20 cellular contexts compared by ENCODE assay signal in the genomic region with DNA sequence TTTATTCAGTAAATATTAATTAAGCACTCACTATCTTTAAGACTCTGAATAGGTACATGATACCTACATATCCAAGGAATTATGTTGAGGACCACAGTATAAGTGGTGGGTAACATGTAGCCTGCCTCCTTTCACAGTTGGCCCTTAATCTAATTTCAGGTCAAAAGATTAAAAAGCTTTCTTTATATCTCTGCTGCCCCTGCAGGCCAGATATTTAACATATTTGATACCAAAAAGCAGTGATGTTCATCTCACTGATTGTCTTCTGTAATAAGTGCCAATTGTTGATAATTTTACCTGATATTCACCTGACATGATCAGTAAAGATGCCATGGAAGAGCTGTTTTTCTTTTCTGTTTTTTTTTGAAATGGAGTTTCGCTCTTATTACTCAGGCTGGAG. TPM values are rescaled to one million over a fixed set of nuclear protein-coding genes. Genes with fewer than 3 reads are reported as not detected.
DNase-seq lines count a peak whose midpoint lies in the region; ATAC-seq, FAIRE-seq and TF ChIP-seq lines count a peak whose summit lies in the region.
"Had no signal": no experiment of that assay in that cellular context is flagged by ENCODE, and none has a peak within 500 bp of the region (broad histone marks: within the 10 kb centered on the region; RNA-seq: fewer than 3 reads in every experiment).

No MANE protein-coding gene starts in this region.

- no peak for ATAC-seq in HepG2
- no peak for ATAC-seq in GM21717 (IDR thresholded peaks at IDR 0.05; ENCODE audit: unreplicated experiment)

- CTCF ChIA-PET in HepG2 (lab: Yijun Ruan, JAX; ENCODE audit: low intra/inter-chr PET ratio, low total read pairs): no interaction called here

- no peak for TF ChIP-seq POLR2A in HepG2 (IDR thresholded peaks at IDR 0.05; ENCODE audit: insufficient read depth in 1 of 2, low read depth in 2 of 2, low read length in 2 of 2)

- POLR2A ChIA-PET in HepG2 (lab: Yijun Ruan, JAX): no interaction called here

- H3K27me3 ChIP-seq in liver (ENCODE audit: control insufficient read depth in 4 of 4, insufficient read depth in 4 of 4, low read length in 3 of 4) (no peaks in the 10 kb centered on the region), HepG2 (ENCODE audit: control insufficient read depth in 1 of 2, insufficient read depth in 2 of 2, low read length in 2 of 2) (no peaks in the 10 kb centered on the region), OCI-LY3 (ENCODE audit: low read depth, low read length) (no peaks in the 10 kb centered on the region)
- H3K27me3 ChIP-seq: vagina had no signal

- no peak for DNase-seq in HepG2 (ENCODE audit: low spot score)
- DNase-seq in epithelial cell of proximal tubule (ENCODE audit: low read depth): no peak
- DNase-seq in stimulated activated CD4-positive, alpha-beta T cell treated with anti-CD3 and anti-CD28 coated beads, Interleukin-2, amount 100 ng/mL, for 24 hours: no peak
- no peak for DNase-seq in NOMO-1 (lab: John Stamatoyannopoulos, UW; ENCODE audit: unreplicated experiment in 2 of 2)
- no peak for DNase-seq in AG20443 (ENCODE audit: low spot score)
- DNase-seq: activated CD8-positive, alpha-beta memory T cell treated with anti-CD3 and anti-CD28 coated beads, Interleukin-2, amount 50 U/mL, for 48 hours; caudate nucleus; NCI-H1092 treated with DMSO at 0.1 percent for 48 hours; NCI-H2171 treated with DMSO at 0.1 percent for 48 hours; nucleus accumbens; stimulated activated naive CD4-positive, alpha-beta T cell treated with Interleukin-2 at 50 U/mL for 16 hours had no signal

- H4K20me1 ChIP-seq in HepG2 (ENCODE audit: insufficient read depth, low read length) (peaks cover 7% of the 10 kb centered on the region), OCI-LY3 (ENCODE audit: insufficient read depth, low read length) (peaks cover 9% of the 10 kb centered on the region; the same call in 1 of the 2 replicates)

- BruUV-seq in HepG2 (replicated peaks; lab: Mats Ljungman, UMichigan): no TSS peak

- no peak overlapping the region for H2AFZ ChIP-seq in HepG2 (ENCODE audit: low read length)
- H2AFZ ChIP-seq in OCI-LY3 (ENCODE audit: low read depth, low read length): no peak overlapping the region

- FAIRE-seq in HepG2 (lab: Jason Lieb, UNC): no peak
- FAIRE-seq: endometrium had no signal

- peaks cover 2% of the 10 kb centered on the region for H3K79me2 ChIP-seq in HepG2 (ENCODE audit: insufficient read depth, low read length)
- H3K79me2 ChIP-seq in OCI-LY3 (ENCODE audit: low read length): no peaks in the 10 kb centered on the region

- H3K4me3 ChIP-seq in liver (ENCODE audit: low read depth in 1 of 3, low read length in 3 of 3): no peak overlapping the region
- no peak overlapping the region for H3K4me3 ChIP-seq in HepG2 (replicated peaks in 1 of 3; ENCODE audit: insufficient read depth in 1 of 3, low read depth in 2 of 3, low read length in 3 of 3)
- H3K4me3 ChIP-seq in OCI-LY3 (ENCODE audit: low read length): no peak overlapping the region
- H3K4me3 ChIP-seq in epithelial cell of proximal tubule (ENCODE audit: low read depth, low read length): no peak overlapping the region
- H3K4me3 ChIP-seq: skin epidermis, vagina had no signal

- no peak for TF ChIP-seq EP300 in HepG2 (IDR thresholded peaks at IDR 0.05; ENCODE audit: low read depth in 2 of 2, low read length in 2 of 2)
- TF ChIP-seq EP300 in HepG2 (CRISPR knock-in tag; IDR thresholded peaks at IDR 0.05; ENCODE audit: borderline replicate concordance): no peak

- TF ChIP-seq CTCF in liver (IDR thresholded peaks at IDR 0.05; ENCODE audit: low read depth, low read length, missing input control) (peak; percentile 3), HepG2 (CRISPR knock-in tag; IDR thresholded peaks at IDR 0.05) (no peak), OCI-LY3 (IDR thresholded peaks at IDR 0.05; ENCODE audit: low read depth, low read length) (peak; percentile 12; the same call in 1 of the 2 replicates), epithelial cell of proximal tubule (conservative IDR thresholded peaks at IDR 0.05; ENCODE audit: low read depth, low read length) (peak; percentile 21)

- 100% methylated on average over 1 of the region's 1 CpG for WGBS in liver
- WGBS in HepG2 (ENCODE audit: low lambda C conversion rate): 93% methylated on average over 1 of the region's 1 CpG

- no peaks in the 10 kb centered on the region for H3K9me3 ChIP-seq in liver (ENCODE audit: control insufficient read depth in 4 of 4, low read length in 3 of 4)
- H3K9me3 ChIP-seq in HepG2 (ENCODE audit: low read length): no peaks in the 10 kb centered on the region
- no peaks in the 10 kb centered on the region for H3K9me3 ChIP-seq in OCI-LY3 (ENCODE audit: insufficient read depth, low read length)
- H3K9me3 ChIP-seq: vagina had no signal

- H3K4me1 ChIP-seq in liver (ENCODE audit: control insufficient read depth in 4 of 4, insufficient read depth in 4 of 4, low read length in 3 of 4): peaks cover 0 to 2% (median under 1%) of the 10 kb centered on the region in 4 donors
- H3K4me1 ChIP-seq in HepG2 (ENCODE audit: insufficient read depth, low read length): peaks cover 21% of the 10 kb centered on the region
- no peaks in the 10 kb centered on the region for H3K4me1 ChIP-seq in OCI-LY3 (ENCODE audit: low read length)
- H3K4me1 ChIP-seq: vagina had no signal

- in situ Hi-C loops in HepG2 (cut with HindIII; ENCODE audit: extremely low pct_ligation_motif_present, low pct_unique_long_range_greater_than_20kb): no loop called here

- intact Hi-C loops in HepG2 (cut with micrococcal nuclease; ENCODE audit: unreplicated experiment): no loop called here

- no peak for TF ChIP-seq RAD21 in liver (IDR thresholded peaks at IDR 0.05)
- no peak for TF ChIP-seq RAD21 in HepG2 (CRISPR knock-in tag; IDR thresholded peaks at IDR 0.05)

- peaks cover 2 to 18% (median 7%) of the 10 kb centered on the region in 4 donors for H3K36me3 ChIP-seq in liver (ENCODE audit: control insufficient read depth in 4 of 4, insufficient read depth in 3 of 4, low read depth in 1 of 4, low read length in 3 of 4)
- peaks cover 9 to 41% of the 10 kb centered on the region in 2 experiments for H3K36me3 ChIP-seq in HepG2 (replicated peaks in 1 of 2; ENCODE audit: control insufficient read depth in 1 of 2, insufficient read depth in 2 of 2, low read length in 2 of 2)
- peaks cover 5% of the 10 kb centered on the region for H3K36me3 ChIP-seq in OCI-LY3 (replicated peaks; ENCODE audit: low read depth, low read length)

- H3K27ac ChIP-seq in liver (ENCODE audit: low read depth in 1 of 2, low read length in 2 of 2) (no peak overlapping the region), HepG2 (ENCODE audit: extremely low read length, insufficient read depth, low read length) (no peak overlapping the region), OCI-LY3 (ENCODE audit: low read length) (no peak overlapping the region)
- H3K27ac ChIP-seq: skin epidermis, vagina had no signal

- no peak overlapping the region for H3K4me2 ChIP-seq in HepG2 (ENCODE audit: low read depth, low read length)
- no peak overlapping the region for H3K4me2 ChIP-seq in OCI-LY3 (ENCODE audit: low read length)

- H3K9ac ChIP-seq in liver (ENCODE audit: low read depth in 1 of 2, low read length in 2 of 2): no peak overlapping the region
- H3K9ac ChIP-seq in HepG2 (ENCODE audit: insufficient read depth, low read depth, low read length): no peak overlapping the region
- no peak overlapping the region for H3K9ac ChIP-seq in OCI-LY3 (ENCODE audit: low read length)

RNA-seq across cellular contexts. Expression of gene RLF, which starts 36.5 kb away (rescaled TPM):
- total RNA-seq in liver (10 to 100 TPM; 10.2 to 13.4 TPM), HepG2 (2016; rRNA removed; fragmentation: Illumina TruSeq; extraction: Trizol) (15.7 and 27.2 TPM in 2 replicates), epithelial cell of proximal tubule (6.7 and 12.1 TPM in 2 replicates)
- polyA plus RNA-seq in liver (1 to 10 TPM; 1.7 to 2.5 TPM), HepG2 (2011; rRNA removed) (7.0 and 9.0 TPM in 2 replicates)
- 4.8 and 5.3 TPM in 2 replicates for total RNA-seq in HepG2 (2016; cell fraction: cytosol; rRNA removed; fragmentation: Illumina TruSeq; extraction: Trizol; ENCODE audit: low read depth)
- total RNA-seq in HepG2 (2016; cell fraction: insoluble cytoplasmic fraction; rRNA removed; fragmentation: Illumina TruSeq; extraction: Trizol): 15.7 and 25.8 TPM in 2 replicates
- 5.3 and 6.4 TPM in 2 replicates for total RNA-seq in HepG2 (2016; cell fraction: membrane; rRNA removed; fragmentation: Illumina TruSeq; extraction: Trizol)
- total RNA-seq in HepG2 (2016; cell fraction: nucleus; rRNA removed; fragmentation: Illumina TruSeq; extraction: Trizol): 18.0 and 19.4 TPM in 2 replicates
- 3.0 and 5.4 TPM in 2 replicates for polyA plus RNA-seq in HepG2 (2011; cell fraction: cytosol; rRNA removed)
- 6.5 and 6.6 TPM in 2 replicates for polyA plus RNA-seq in HepG2 (2011; cell fraction: nucleus; rRNA removed)
- polyA plus RNA-seq in HepG2 (2012): 10.2 and 11.1 TPM in 2 replicates
- polyA plus RNA-seq in HepG2 (2016; cell fraction: cytosol; fragmentation: Illumina TruSeq; extraction: Trizol; ENCODE audit: low read depth): 0.23 TPM in 2 replicates
- 9.7 and 9.9 TPM in 2 replicates for polyA plus RNA-seq in HepG2 (2016; cell fraction: insoluble cytoplasmic fraction; fragmentation: Illumina TruSeq; extraction: Trizol; ENCODE audit: low read depth)
- 0.85 and 0.98 TPM in 2 replicates for polyA plus RNA-seq in HepG2 (2016; cell fraction: membrane; fragmentation: Illumina TruSeq; extraction: Trizol; ENCODE audit: low read depth)
- 14.6 TPM in 2 replicates for polyA plus RNA-seq in HepG2 (2016; cell fraction: nucleus; fragmentation: Illumina TruSeq; extraction: Trizol; ENCODE audit: insufficient read depth, low read depth)
- 5.4 and 7.5 TPM in 2 replicates for polyA minus RNA-seq in HepG2 (2011; rRNA and poly(A)+ RNA removed; ENCODE audit: low replicate concordance)
- 16.5 and 19.7 TPM in 2 replicates for polyA minus RNA-seq in HepG2 (2011; cell fraction: cytosol; rRNA and poly(A)+ RNA removed)
- polyA minus RNA-seq in HepG2 (2011; cell fraction: nucleus; rRNA and poly(A)+ RNA removed): 32.4 and 33.8 TPM in 2 replicates

RNA-seq across cellular contexts. Expression of gene TMCO2, which starts 50.1 kb away (rescaled TPM):
- not detected for total RNA-seq in liver
- not detected for polyA plus RNA-seq in liver
- not detected in 2 replicates for total RNA-seq in HepG2 (2016; rRNA removed; fragmentation: Illumina TruSeq; extraction: Trizol)
- total RNA-seq in HepG2 (2016; cell fraction: cytosol; rRNA removed; fragmentation: Illumina TruSeq; extraction: Trizol; ENCODE audit: low read depth): not detected in 2 replicates
- total RNA-seq in HepG2 (2016; cell fraction: insoluble cytoplasmic fraction; rRNA removed; fragmentation: Illumina TruSeq; extraction: Trizol): not detected in 2 replicates
- not detected in 2 replicates for total RNA-seq in HepG2 (2016; cell fraction: membrane; rRNA removed; fragmentation: Illumina TruSeq; extraction: Trizol)
- total RNA-seq in HepG2 (2016; cell fraction: nucleus; rRNA removed; fragmentation: Illumina TruSeq; extraction: Trizol): not detected in 2 replicates
- not detected in 2 replicates for polyA plus RNA-seq in HepG2 (2011; rRNA removed)
- not detected in 2 replicates for polyA plus RNA-seq in HepG2 (2011; cell fraction: cytosol; rRNA removed)
- polyA plus RNA-seq in HepG2 (2011; cell fraction: nucleus; rRNA removed): not detected in 2 replicates
- not detected in 2 replicates for polyA plus RNA-seq in HepG2 (2012)
- polyA plus RNA-seq in HepG2 (2016; cell fraction: cytosol; fragmentation: Illumina TruSeq; extraction: Trizol; ENCODE audit: low read depth): not detected in 2 replicates
- not detected in 2 replicates for polyA plus RNA-seq in HepG2 (2016; cell fraction: insoluble cytoplasmic fraction; fragmentation: Illumina TruSeq; extraction: Trizol; ENCODE audit: low read depth)
- not detected in 2 replicates for polyA plus RNA-seq in HepG2 (2016; cell fraction: membrane; fragmentation: Illumina TruSeq; extraction: Trizol; ENCODE audit: low read depth)
- polyA plus RNA-seq in HepG2 (2016; cell fraction: nucleus; fragmentation: Illumina TruSeq; extraction: Trizol; ENCODE audit: insufficient read depth, low read depth): not detected in 2 replicates
- polyA minus RNA-seq in HepG2 (2011; rRNA and poly(A)+ RNA removed; ENCODE audit: low replicate concordance): 0.23 TPM in 1 of 2 replicates, not detected in the other
- not detected in 2 replicates for polyA minus RNA-seq in HepG2 (2011; cell fraction: cytosol; rRNA and poly(A)+ RNA removed)
- polyA minus RNA-seq in HepG2 (2011; cell fraction: nucleus; rRNA and poly(A)+ RNA removed): 1.0 TPM in 1 of 2 replicates, not detected in the other
- not detected in 2 replicates for total RNA-seq in epithelial cell of proximal tubule
- total RNA-seq: Daoy, HT1080, mesenteric fat pad, vagina had no signal
